In genomic region chr5:435961-436640, GRCh38 we compare ENCODE assay signal across 10 cellular contexts. TPM values are rescaled to one million over a fixed set of nuclear protein-coding genes. Genes with fewer than 3 reads are reported as not detected.
DNase-seq lines count a peak whose midpoint lies in the region; ATAC-seq and TF ChIP-seq lines count a peak whose summit lies in the region.
"Had no signal": no experiment of that assay in that cellular context is flagged by ENCODE, and none has a peak within 500 bp of the region (broad histone marks: within the 10 kb centered on the region; RNA-seq: fewer than 3 reads in every experiment).

No MANE protein-coding gene starts in this region.

- RAD21 ChIA-PET in HCT116 (lab: Charles Lee; ENCODE audit: low non-redundant PET in 1 of 2, low total read pairs in 2 of 2, uncharacterized antibody in 2 of 2, unreplicated experiment in 2 of 2), result interaction anchor here in 1 of 2 experiments (0.6 to 1.1 kb wide), 2 partner anchors 119 to 248 kb away, joined by 3 to 8 read pairs; no protein-coding TSS in a partner anchor

- H3K4me3 ChIP-seq in HCT116 (replicated peaks in 1 of 2; ENCODE audit: low read depth in 1 of 2, low read length in 2 of 2), result no peak overlapping the region
- H3K4me3 ChIP-seq in right lobe of liver, result no peak overlapping the region
- no peak overlapping the region for H3K4me3 ChIP-seq in prostate gland
- H3K4me3 ChIP-seq: HAP-1 had no signal

- H3K36me3 ChIP-seq in HCT116 (ENCODE audit: control insufficient read depth in 1 of 2, insufficient read depth in 2 of 2, low read length in 2 of 2) (no peaks in the 10 kb centered on the region), right lobe of liver (no peaks in the 10 kb centered on the region), prostate gland (no peaks in the 10 kb centered on the region)
- H3K36me3 ChIP-seq: HAP-1 had no signal

- H3K9me2 ChIP-seq in HCT116 (ENCODE audit: insufficient read depth), result no peaks in the 10 kb centered on the region

- H4K20me1 ChIP-seq in HCT116 (ENCODE audit: insufficient read depth), result no peaks in the 10 kb centered on the region

- H3K4me2 ChIP-seq in HCT116 (ENCODE audit: low read length), result no peak overlapping the region

- CTCF ChIA-PET in HCT116 (lab: Charles Lee), result interaction anchor here (1.0 to 3.6 kb wide), 3 partner anchors 11 to 119 kb away, joined by 3 to 21 read pairs (median 6); no protein-coding TSS in a partner anchor

- H3K9ac ChIP-seq in HCT116 (ENCODE audit: low read length), result no peak overlapping the region

- POLR2A ChIA-PET in HCT116 (lab: Charles Lee), result no interaction called here

- no peaks in the 10 kb centered on the region for H3K79me2 ChIP-seq in HCT116 (ENCODE audit: insufficient read depth, low read length)

- TF ChIP-seq POLR2A in HCT116 (IDR thresholded peaks at IDR 0.05; ENCODE audit: borderline replicate concordance, extremely low read depth, insufficient read depth, insufficient read length), result no peak
- no peak for TF ChIP-seq POLR2A in right lobe of liver (IDR thresholded peaks at IDR 0.05)
- no peak for TF ChIP-seq POLR2A in prostate gland (IDR thresholded peaks at IDR 0.05)

- peaks cover 0 to 7% of the 10 kb centered on the region in 2 experiments; a peak in 1 of 4 replicates for H3K4me1 ChIP-seq in HCT116 (ENCODE audit: control insufficient read depth in 1 of 2, insufficient read depth in 2 of 2, low read length in 2 of 2)
- no peaks in the 10 kb centered on the region for H3K4me1 ChIP-seq in right lobe of liver
- H3K4me1 ChIP-seq in prostate gland (replicated peaks), result no peaks in the 10 kb centered on the region
- H3K4me1 ChIP-seq: HAP-1 had no signal

- H3K9me3 ChIP-seq in HCT116 (ENCODE audit: control insufficient read depth in 1 of 2, insufficient read depth in 1 of 2, low read depth in 1 of 2, low read length in 2 of 2) (no peaks in the 10 kb centered on the region), right lobe of liver (no peaks in the 10 kb centered on the region), prostate gland (no peaks in the 10 kb centered on the region)
- H3K9me3 ChIP-seq: HAP-1 had no signal

- peak; percentile 52 for TF ChIP-seq RAD21 in HCT116 (IDR thresholded peaks at IDR 0.05; ENCODE audit: low read depth)

- BruUV-seq in HCT116 (replicated peaks; lab: Mats Ljungman, UMichigan), result no TSS peak

- peak; percentile 41 to 53 (median 51); a peak in 5 of 6 replicates for TF ChIP-seq CTCF in HCT116 (IDR thresholded peaks at IDR 0.05 in 2 of 3, conservative IDR thresholded peaks at IDR 0.05 in 1 of 3; ENCODE audit: borderline replicate concordance in 1 of 3, insufficient read depth in 1 of 3, low read depth in 2 of 3, low read length in 2 of 3)
- peak; percentile 70 for TF ChIP-seq CTCF in VCaP (conservative IDR thresholded peaks at IDR 0.05)
- TF ChIP-seq CTCF in right lobe of liver (IDR thresholded peaks at IDR 0.05), result peak in 3 of 4 donors; percentile 26 to 36 (median 35)
- TF ChIP-seq CTCF in prostate gland (IDR thresholded peaks at IDR 0.05), result no peak

- DNase-seq in COLO668 (lab: John Stamatoyannopoulos, UW; ENCODE audit: unreplicated experiment) (peak; percentile 58), HCT116 (ENCODE audit: low read depth, low spot score) (no peak), right lobe of liver (peak in 1 of 3 donors; percentile 26), NCI-H2227 treated with DMSO at 0.1 percent for 48 hours (lab: John Stamatoyannopoulos, UW) (no peak), prostate gland (ENCODE audit: low spot score) (no peak)
- DNase-seq: stimulated activated CD8-positive, alpha-beta memory T cell treated with anti-CD3 and anti-CD28 coated beads, Interleukin-4, amount 100 ng/mL, for 48 hours had no signal

- intact Hi-C loops in HCT116 (cut with micrococcal nuclease) (loop anchor here (1.0 kb wide), 1 partner anchor 119 kb away; no protein-coding TSS in a partner anchor), right lobe of liver (cut with DNase I) (no loop called here), prostate gland (cut with DNase I) (no loop called here)

- ATAC-seq in HCT116, result peak; percentile 83
- ATAC-seq in right lobe of liver, result peak; percentile 41 to 67 (median 43)
- ATAC-seq in HG02642 (IDR thresholded peaks at IDR 0.05; ENCODE audit: poor library complexity, unreplicated experiment), result no peak
- ATAC-seq in HG02981 (IDR thresholded peaks at IDR 0.05; ENCODE audit: unreplicated experiment), result no peak

- WGBS in right lobe of liver (ENCODE audit: insufficient coverage, low coverage, low lambda C conversion rate, missing lambda C conversion rate), result 87% methylated on average over 6 of the region's 18 CpGs
- WGBS in prostate gland, result 74% methylated on average over 16 of the region's 18 CpGs

- H2AFZ ChIP-seq in HCT116 (ENCODE audit: low read depth, low read length, poor library complexity, severe bottlenecking), result no peak overlapping the region

- no peaks in the 10 kb centered on the region for H3K27me3 ChIP-seq in HCT116 (ENCODE audit: insufficient read depth, low read length)
- no peaks in the 10 kb centered on the region for H3K27me3 ChIP-seq in right lobe of liver
- no peaks in the 10 kb centered on the region for H3K27me3 ChIP-seq in prostate gland (replicated peaks; ENCODE audit: insufficient read depth)

- H3K27ac ChIP-seq in HCT116 (ENCODE audit: low read depth, low read length) (no peak overlapping the region), VCaP (no peak overlapping the region), right lobe of liver (no peak overlapping the region), prostate gland (no peak overlapping the region)

TF ChIP-seq in HCT116, 20 proteins besides CTCF, POLR2A, EP300 and RAD21 (continues in another document):
- TF ChIP-seq SRF (IDR thresholded peaks at IDR 0.05; ENCODE audit: low read depth), result no peak
- TF ChIP-seq TCF7L2 (IDR thresholded peaks at IDR 0.05; ENCODE audit: borderline replicate concordance, extremely low read depth, insufficient read depth, insufficient read length), result no peak
- TF ChIP-seq SP1 (IDR thresholded peaks at IDR 0.05; ENCODE audit: low read depth), result no peak
- TF ChIP-seq ZNF274 (IDR thresholded peaks at IDR 0.05; ENCODE audit: low read depth, low read length), result no peak
- TF ChIP-seq CEBPB (IDR thresholded peaks at IDR 0.05; ENCODE audit: low read depth), result no peak
- TF ChIP-seq ZBTB33 (IDR thresholded peaks at IDR 0.05; ENCODE audit: extremely low read depth, insufficient replicate concordance, low read length), result no peak
- no peak for TF ChIP-seq ZFX (IDR thresholded peaks at IDR 0.05)
- TF ChIP-seq JUND (IDR thresholded peaks at IDR 0.05), result no peak
- no peak for TF ChIP-seq CBX3 (IDR thresholded peaks at IDR 0.05; ENCODE audit: low read depth)
- TF ChIP-seq ELF1 (IDR thresholded peaks at IDR 0.05; ENCODE audit: borderline replicate concordance, low read depth), result no peak
- no peak for TF ChIP-seq ATF3 (IDR thresholded peaks at IDR 0.05)
- no peak for TF ChIP-seq REST (IDR thresholded peaks at IDR 0.05; ENCODE audit: low read depth)
- no peak for TF ChIP-seq YY1 (IDR thresholded peaks at IDR 0.05; ENCODE audit: extremely low read depth, insufficient replicate concordance, low read depth, low read length)
- no peak for TF ChIP-seq EZH2 (IDR thresholded peaks at IDR 0.05)
- TF ChIP-seq MAX (IDR thresholded peaks at IDR 0.05), result no peak

RNA-seq across cellular contexts. Expression of gene EXOC3, which starts 6.9 kb away (rescaled TPM):
- 52.4 TPM for total RNA-seq in HCT116 (2021; ENCODE audit: unreplicated experiment)
- polyA plus RNA-seq in HCT116 (2012), result 42.8 and 48.1 TPM in 2 replicates
- 10 to 100 TPM; 14.6 to 24.3 (median 20.0) TPM for total RNA-seq in right lobe of liver
- 10 to 100 TPM; 44.3 to 79.7 TPM for total RNA-seq in prostate gland

Comparison
In these comparisons a context has a peak if more than half of its experiments do, and no peak if none do; other contexts are left out.
1. ATAC-seq: peak in HCT116 (single experiment) and right lobe of liver (4 of 4); none in HG02642 (single experiment) and HG02981 (single experiment).
2. CTCF ChIP-seq: peak in HCT116 (3 of 3), VCaP (single experiment) and right lobe of liver (3 of 4); none in prostate gland (0 of 4).